Comparison of ENCODE assay signal across 1 cellular context in genomic region chr12:104575442-104575841, GRCh38.
TF ChIP-seq lines count a peak whose summit lies in the region.

No MANE protein-coding gene starts in this region.

TF ChIP-seq in HCT116, 20 proteins besides CTCF, POLR2A, EP300 and RAD21 (continued from another document):
- TF ChIP-seq EGR1 (IDR thresholded peaks at IDR 0.05; ENCODE audit: low read depth) (no peak), CEBPB (IDR thresholded peaks at IDR 0.05; ENCODE audit: low read depth) (no peak), SRF (IDR thresholded peaks at IDR 0.05; ENCODE audit: low read depth) (no peak), ZFX (IDR thresholded peaks at IDR 0.05) (no peak), CBX3 (IDR thresholded peaks at IDR 0.05; ENCODE audit: low read depth) (no peak), EZH2 (IDR thresholded peaks at IDR 0.05) (no peak), FOSL1 (IDR thresholded peaks at IDR 0.05; ENCODE audit: low read depth) (no peak), POLR2AphosphoS5 (IDR thresholded peaks at IDR 0.05; ENCODE audit: low read depth, low read length) (no peak), EZH2phosphoT487 (IDR thresholded peaks at IDR 0.05; ENCODE audit: borderline replicate concordance) (no peak), MAX (IDR thresholded peaks at IDR 0.05) (no peak), TCF7L2 (IDR thresholded peaks at IDR 0.05; ENCODE audit: borderline replicate concordance, extremely low read depth, insufficient read depth, insufficient read length) (no peak)
